ENCODE assay signal across 1 cellular context in the genomic region with DNA sequence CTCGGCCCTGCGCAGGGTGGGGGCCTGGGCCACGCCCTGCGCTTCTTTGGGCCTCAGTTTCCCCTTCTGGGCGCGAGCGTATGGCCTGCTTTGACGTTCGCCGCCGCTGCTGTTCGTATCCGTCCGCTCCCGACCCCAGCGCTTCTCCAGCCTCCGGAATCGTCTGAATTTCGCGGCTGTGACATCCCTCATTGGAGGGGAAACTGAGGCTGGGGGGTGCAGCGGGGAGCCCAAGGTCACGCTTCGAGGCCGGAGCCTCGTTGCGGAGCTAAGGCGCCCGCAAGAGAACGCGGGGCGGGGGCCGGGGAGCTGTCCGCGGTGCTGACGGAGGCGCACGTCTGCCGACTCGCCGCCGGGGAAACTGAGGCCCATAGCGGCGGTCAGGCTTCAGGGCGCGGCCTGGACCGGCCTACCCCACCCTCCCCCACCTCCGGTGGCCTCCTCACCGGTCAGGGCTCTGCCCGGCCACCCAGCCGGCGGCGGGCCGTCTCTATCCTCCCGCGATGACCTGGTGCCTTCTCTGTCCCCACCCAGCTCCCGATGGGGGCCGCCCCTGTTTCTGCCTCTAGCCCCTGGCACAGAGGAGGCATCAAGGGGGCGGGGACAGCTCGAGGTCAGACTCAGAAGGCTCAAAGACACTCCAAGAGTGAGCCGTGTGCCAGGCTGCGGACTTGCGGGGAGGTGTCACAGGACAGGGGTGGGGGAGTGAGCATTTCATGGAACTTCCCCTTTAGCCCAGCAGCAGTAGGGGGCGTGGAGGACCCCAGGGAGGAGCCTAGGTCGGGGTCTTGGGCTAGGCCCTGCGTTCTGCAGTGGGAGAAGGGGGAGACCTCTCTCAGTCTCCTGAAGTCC.
A peak's percentile ranks its signal among the peaks of the same experiment; 100 is the strongest.
TF ChIP-seq lines count a peak whose summit lies in the region.

No MANE protein-coding gene starts in this region.

TF ChIP-seq in liver, 16 proteins besides CTCF, POLR2A, EP300 and RAD21:
- TF ChIP-seq, protein P1, sequence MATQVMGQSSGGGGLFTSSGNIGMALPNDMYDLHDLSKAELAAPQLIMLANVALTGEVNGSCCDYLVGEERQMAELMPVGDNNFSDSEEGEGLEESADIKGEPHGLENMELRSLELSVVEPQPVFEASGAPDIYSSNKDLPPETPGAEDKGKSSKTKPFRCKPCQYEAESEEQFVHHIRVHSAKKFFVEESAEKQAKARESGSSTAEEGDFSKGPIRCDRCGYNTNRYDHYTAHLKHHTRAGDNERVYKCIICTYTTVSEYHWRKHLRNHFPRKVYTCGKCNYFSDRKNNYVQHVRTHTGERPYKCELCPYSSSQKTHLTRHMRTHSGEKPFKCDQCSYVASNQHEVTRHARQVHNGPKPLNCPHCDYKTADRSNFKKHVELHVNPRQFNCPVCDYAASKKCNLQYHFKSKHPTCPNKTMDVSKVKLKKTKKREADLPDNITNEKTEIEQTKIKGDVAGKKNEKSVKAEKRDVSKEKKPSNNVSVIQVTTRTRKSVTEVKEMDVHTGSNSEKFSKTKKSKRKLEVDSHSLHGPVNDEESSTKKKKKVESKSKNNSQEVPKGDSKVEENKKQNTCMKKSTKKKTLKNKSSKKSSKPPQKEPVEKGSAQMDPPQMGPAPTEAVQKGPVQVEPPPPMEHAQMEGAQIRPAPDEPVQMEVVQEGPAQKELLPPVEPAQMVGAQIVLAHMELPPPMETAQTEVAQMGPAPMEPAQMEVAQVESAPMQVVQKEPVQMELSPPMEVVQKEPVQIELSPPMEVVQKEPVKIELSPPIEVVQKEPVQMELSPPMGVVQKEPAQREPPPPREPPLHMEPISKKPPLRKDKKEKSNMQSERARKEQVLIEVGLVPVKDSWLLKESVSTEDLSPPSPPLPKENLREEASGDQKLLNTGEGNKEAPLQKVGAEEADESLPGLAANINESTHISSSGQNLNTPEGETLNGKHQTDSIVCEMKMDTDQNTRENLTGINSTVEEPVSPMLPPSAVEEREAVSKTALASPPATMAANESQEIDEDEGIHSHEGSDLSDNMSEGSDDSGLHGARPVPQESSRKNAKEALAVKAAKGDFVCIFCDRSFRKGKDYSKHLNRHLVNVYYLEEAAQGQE (IDR thresholded peaks at IDR 0.05) = peak; percentile 97
- TF ChIP-seq HNF4A (conservative IDR thresholded peaks at IDR 0.05) = no peak
TF ChIP-seq in liver: peak in this region for 1.
